Comparison of ENCODE assay signal across 21 cellular contexts in genomic region chr11:59008942-59009341, GRCh38.
DNase-seq lines count a peak whose midpoint lies in the region; ATAC-seq and TF ChIP-seq lines count a peak whose summit lies in the region.
"Had no signal": no experiment of that assay in that cellular context is flagged by ENCODE, and none has a peak within 500 bp of the region (broad histone marks: within the 10 kb centered on the region; RNA-seq: fewer than 3 reads in every experiment).

No MANE protein-coding gene starts in this region.

- intact Hi-C loops in body of pancreas (cut with DNase I): no loop called here

- H3K27me3 Mint-ChIP-seq in stimulated activated memory B cell treated with anti-CD40 and anti-IgM and Interleukin-4, amounts not matched to agents 10 μg/mL and 1 μg/mL and 100 μg/mL, for 72 hours: no peaks in the 10 kb centered on the region

- peak overlapping the region; percentile 39 for H3K4me3 ChIP-seq in LNCaP clone FGC (ENCODE audit: low read depth, low read length)
- H3K4me3 ChIP-seq in body of pancreas: no peak overlapping the region
- H3K4me3 ChIP-seq: K562 had no signal

- H3K27me3 ChIP-seq in body of pancreas: no peaks in the 10 kb centered on the region

- TF ChIP-seq POLR2A in body of pancreas (IDR thresholded peaks at IDR 0.05): no peak

- H3K9me3 Mint-ChIP-seq in stimulated activated memory B cell treated with anti-CD40 and anti-IgM and Interleukin-4, amounts not matched to agents 10 μg/mL and 1 μg/mL and 100 μg/mL, for 72 hours: no peaks in the 10 kb centered on the region

- H3K36me3 Mint-ChIP-seq in stimulated activated memory B cell treated with anti-CD40 and anti-IgM and Interleukin-4, amounts not matched to agents 10 μg/mL and 1 μg/mL and 100 μg/mL, for 72 hours: peaks cover 36% of the 10 kb centered on the region

- H3K27ac Mint-ChIP-seq in stimulated activated memory B cell treated with anti-CD40 and anti-IgM and Interleukin-4, amounts not matched to agents 10 μg/mL and 1 μg/mL and 100 μg/mL, for 72 hours: peak overlapping the region; percentile 76

- H3K9me3 ChIP-seq in body of pancreas: no peaks in the 10 kb centered on the region

- 6 to 16% methylated on average over 1 of the region's 1 CpG for WGBS in body of pancreas, 2 donors

- peak overlapping the region in 1 of 4 donors; percentile 35 for H3K27ac ChIP-seq in body of pancreas
- H3K27ac ChIP-seq: RWPE1, SK-N-MC had no signal

- TF ChIP-seq CTCF in LNCaP clone FGC (IDR thresholded peaks at IDR 0.05; ENCODE audit: control insufficient read depth, extremely low read depth, insufficient read depth) (no peak), body of pancreas (IDR thresholded peaks at IDR 0.05) (no peak)

- peak; percentile 40 for DNase-seq in NCI-H2029 (lab: John Stamatoyannopoulos, UW)
- no peak for DNase-seq in NCI-H2029 treated with DMSO at 0.1 percent for 48 hours (lab: John Stamatoyannopoulos, UW)
- peak; percentile 99 for DNase-seq in LNCaP clone FGC (ENCODE audit: low read depth)
- DNase-seq in body of pancreas: peak in 1 of 4 donors; percentile 38
- no peak for DNase-seq in hippocampal formation (lab: John Stamatoyannopoulos, UW)
- DNase-seq in NCI-H2227 treated with DMSO at 0.1 percent for 48 hours (lab: John Stamatoyannopoulos, UW): no peak
- DNase-seq: 8988T, AML-193, NCI-H1105, NCI-H146, NCI-H2081, NCI-H2171, NCI-H446 treated with DMSO at 0.1 percent for 48 hours, NCI-H526 treated with DMSO at 0.1 percent for 48 hours, SHP77 treated with DMSO at 0.1 percent for 48 hours, SW 1271 had no signal

- H3K4me1 Mint-ChIP-seq in stimulated activated memory B cell treated with anti-CD40 and anti-IgM and Interleukin-4, amounts not matched to agents 10 μg/mL and 1 μg/mL and 100 μg/mL, for 72 hours: peaks cover 47% of the 10 kb centered on the region

- peaks cover 53% of the 10 kb centered on the region for H3K4me1 ChIP-seq in body of pancreas

- ATAC-seq in body of pancreas: peak; percentile 57
- no peak for ATAC-seq in stimulated activated memory B cell treated with anti-CD40 and anti-IgM and Interleukin-4, amounts not matched to agents 10 μg/mL and 1 μg/mL and 100 μg/mL, for 72 hours
- ATAC-seq in HG03571 (IDR thresholded peaks at IDR 0.05; ENCODE audit: unreplicated experiment): no peak
- ATAC-seq: K562 had no signal

- H3K36me3 ChIP-seq in body of pancreas (replicated peaks in 1 of 2; ENCODE audit: insufficient read depth in 1 of 2, low read depth in 2 of 2): no peaks in the 10 kb centered on the region

- peak overlapping the region; percentile 21 for H3K4me3 Mint-ChIP-seq in stimulated activated memory B cell treated with anti-CD40 and anti-IgM and Interleukin-4, amounts not matched to agents 10 μg/mL and 1 μg/mL and 100 μg/mL, for 72 hours

Comparison
In these comparisons a context has a peak if more than half of its experiments do, and no peak if none do; other contexts are left out.
1. DNase-seq: peak in NCI-H2029 (single experiment) and LNCaP clone FGC (single experiment); none in NCI-H2029 treated with DMSO at 0.1 percent for 48 hours (single experiment), hippocampal formation (0 of 2) and NCI-H2227 treated with DMSO at 0.1 percent for 48 hours (single experiment).